ENCODE assay signal across 1 cellular context in the genomic region with DNA sequence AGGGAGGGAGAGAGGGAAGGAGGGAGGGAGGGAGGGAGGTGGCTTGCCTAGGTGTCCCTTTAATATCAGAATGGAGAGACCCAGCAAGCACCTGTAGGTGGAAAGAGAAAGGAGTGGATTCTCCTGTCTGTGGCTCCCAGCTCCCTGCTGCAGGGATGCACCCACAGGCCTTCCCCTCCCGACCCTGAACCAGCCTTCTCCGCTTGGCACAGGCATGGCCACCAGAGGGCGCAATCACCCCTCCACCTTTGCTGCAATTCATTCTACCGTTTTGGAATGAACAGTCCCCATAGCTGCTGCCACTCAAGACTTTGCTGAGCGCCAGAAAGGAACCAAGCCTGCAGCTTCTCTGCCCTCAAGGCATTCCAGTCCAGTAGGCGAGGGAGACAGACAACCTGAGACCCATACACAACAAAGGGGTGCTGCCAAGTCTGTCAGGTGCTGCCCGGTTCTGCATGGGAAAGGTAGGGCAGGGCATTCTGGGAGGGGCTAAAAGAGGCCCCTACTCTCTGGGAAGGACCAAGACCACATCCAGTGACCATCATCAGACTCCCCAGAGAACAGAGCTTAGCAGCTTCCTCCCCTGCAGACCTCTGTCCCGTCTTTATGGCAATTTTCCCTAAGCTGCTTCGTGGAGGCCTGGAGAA.
A peak's percentile ranks its signal among the peaks of the same experiment; 100 is the strongest.
TF ChIP-seq lines count a peak whose summit lies in the region.

No MANE protein-coding gene starts in this region.

TF ChIP-seq in HepG2, 621 proteins besides CTCF, POLR2A, EP300 and RAD21 (continued from another document and continues in another):
- TF ChIP-seq SKI (IDR thresholded peaks at IDR 0.05; ENCODE audit: partially characterized antibody) (no peak), IKZF4 (CRISPR knock-in tag; IDR thresholded peaks at IDR 0.05; ENCODE audit: borderline replicate concordance, low read depth, not compliant biosample characterization) (no peak), ZBTB1 (CRISPR knock-in tag; IDR thresholded peaks at IDR 0.05; ENCODE audit: borderline replicate concordance) (no peak), ZNF761 (CRISPR knock-in tag; conservative IDR thresholded peaks at IDR 0.05) (no peak; the same call in 1 of the 2 replicates), SMARCC2 (IDR thresholded peaks at IDR 0.05) (no peak), ZNF879 (CRISPR knock-in tag; IDR thresholded peaks at IDR 0.05) (no peak), ZNF563 (CRISPR knock-in tag; IDR thresholded peaks at IDR 0.05) (no peak), SNAI1 (CRISPR knock-in tag; IDR thresholded peaks at IDR 0.05; ENCODE audit: borderline replicate concordance) (no peak), ZNF746 (CRISPR knock-in tag; IDR thresholded peaks at IDR 0.05) (no peak), PITX1 (CRISPR knock-in tag; IDR thresholded peaks at IDR 0.05) (no peak), KDM6A (CRISPR knock-in tag; IDR thresholded peaks at IDR 0.05; ENCODE audit: low read depth) (no peak), ZC3H13 (CRISPR knock-in tag; IDR thresholded peaks at IDR 0.05) (no peak), ZFAT (CRISPR knock-in tag; conservative IDR thresholded peaks at IDR 0.05) (no peak), HNF4A (CRISPR knock-in tag; IDR thresholded peaks at IDR 0.05) (no peak), SETDB1 (CRISPR knock-in tag; IDR thresholded peaks at IDR 0.05; ENCODE audit: borderline replicate concordance) (no peak), NRL (CRISPR knock-in tag; IDR thresholded peaks at IDR 0.05; ENCODE audit: borderline replicate concordance) (no peak), ZMYM2 (CRISPR knock-in tag; IDR thresholded peaks at IDR 0.05) (no peak), ZNF550 (CRISPR knock-in tag; IDR thresholded peaks at IDR 0.05; ENCODE audit: borderline replicate concordance) (no peak), ZNF17 (CRISPR knock-in tag; IDR thresholded peaks at IDR 0.05) (no peak), EZH2 (conservative IDR thresholded peaks at IDR 0.05; ENCODE audit: low read depth, low read length) (no peak), ZNF292 (CRISPR knock-in tag; IDR thresholded peaks at IDR 0.05; ENCODE audit: borderline replicate concordance, low read depth) (no peak), CENPT (CRISPR knock-in tag; IDR thresholded peaks at IDR 0.05; ENCODE audit: low read depth) (no peak), XRCC5 (optimal IDR thresholded peaks at IDR 0.05; ENCODE audit: low read length) (peak; percentile 71), ZNF234 (CRISPR knock-in tag; conservative IDR thresholded peaks at IDR 0.05) (no peak), ELF3 (CRISPR knock-in tag; IDR thresholded peaks at IDR 0.05) (no peak), HCFC1 (IDR thresholded peaks at IDR 0.05; ENCODE audit: low read depth, low read length) (no peak), KDM4B (CRISPR knock-in tag; IDR thresholded peaks at IDR 0.05) (no peak), MLLT10 (CRISPR knock-in tag; IDR thresholded peaks at IDR 0.05) (no peak)
- TF ChIP-seq, protein P1, sequence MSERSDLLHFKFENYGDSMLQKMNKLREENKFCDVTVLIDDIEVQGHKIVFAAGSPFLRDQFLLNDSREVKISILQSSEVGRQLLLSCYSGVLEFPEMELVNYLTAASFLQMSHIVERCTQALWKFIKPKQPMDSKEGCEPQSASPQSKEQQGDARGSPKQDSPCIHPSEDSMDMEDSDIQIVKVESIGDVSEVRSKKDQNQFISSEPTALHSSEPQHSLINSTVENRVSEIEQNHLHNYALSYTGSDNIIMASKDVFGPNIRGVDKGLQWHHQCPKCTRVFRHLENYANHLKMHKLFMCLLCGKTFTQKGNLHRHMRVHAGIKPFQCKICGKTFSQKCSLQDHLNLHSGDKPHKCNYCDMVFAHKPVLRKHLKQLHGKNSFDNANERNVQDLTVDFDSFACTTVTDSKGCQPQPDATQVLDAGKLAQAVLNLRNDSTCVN (CRISPR knock-in tag; IDR thresholded peaks at IDR 0.05; ENCODE audit: borderline replicate concordance): peak; percentile 57; the same call in 1 of the 2 replicates
- TF ChIP-seq, protein P2, sequence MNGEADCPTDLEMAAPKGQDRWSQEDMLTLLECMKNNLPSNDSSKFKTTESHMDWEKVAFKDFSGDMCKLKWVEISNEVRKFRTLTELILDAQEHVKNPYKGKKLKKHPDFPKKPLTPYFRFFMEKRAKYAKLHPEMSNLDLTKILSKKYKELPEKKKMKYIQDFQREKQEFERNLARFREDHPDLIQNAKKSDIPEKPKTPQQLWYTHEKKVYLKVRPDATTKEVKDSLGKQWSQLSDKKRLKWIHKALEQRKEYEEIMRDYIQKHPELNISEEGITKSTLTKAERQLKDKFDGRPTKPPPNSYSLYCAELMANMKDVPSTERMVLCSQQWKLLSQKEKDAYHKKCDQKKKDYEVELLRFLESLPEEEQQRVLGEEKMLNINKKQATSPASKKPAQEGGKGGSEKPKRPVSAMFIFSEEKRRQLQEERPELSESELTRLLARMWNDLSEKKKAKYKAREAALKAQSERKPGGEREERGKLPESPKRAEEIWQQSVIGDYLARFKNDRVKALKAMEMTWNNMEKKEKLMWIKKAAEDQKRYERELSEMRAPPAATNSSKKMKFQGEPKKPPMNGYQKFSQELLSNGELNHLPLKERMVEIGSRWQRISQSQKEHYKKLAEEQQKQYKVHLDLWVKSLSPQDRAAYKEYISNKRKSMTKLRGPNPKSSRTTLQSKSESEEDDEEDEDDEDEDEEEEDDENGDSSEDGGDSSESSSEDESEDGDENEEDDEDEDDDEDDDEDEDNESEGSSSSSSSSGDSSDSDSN (CRISPR knock-in tag; IDR thresholded peaks at IDR 0.05): no peak
- TF ChIP-seq, protein P3, sequence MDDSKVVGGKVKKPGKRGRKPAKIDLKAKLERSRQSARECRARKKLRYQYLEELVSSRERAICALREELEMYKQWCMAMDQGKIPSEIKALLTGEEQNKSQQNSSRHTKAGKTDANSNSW (CRISPR knock-in tag; IDR thresholded peaks at IDR 0.05; ENCODE audit: borderline replicate concordance): no peak
- TF ChIP-seq, protein P4, sequence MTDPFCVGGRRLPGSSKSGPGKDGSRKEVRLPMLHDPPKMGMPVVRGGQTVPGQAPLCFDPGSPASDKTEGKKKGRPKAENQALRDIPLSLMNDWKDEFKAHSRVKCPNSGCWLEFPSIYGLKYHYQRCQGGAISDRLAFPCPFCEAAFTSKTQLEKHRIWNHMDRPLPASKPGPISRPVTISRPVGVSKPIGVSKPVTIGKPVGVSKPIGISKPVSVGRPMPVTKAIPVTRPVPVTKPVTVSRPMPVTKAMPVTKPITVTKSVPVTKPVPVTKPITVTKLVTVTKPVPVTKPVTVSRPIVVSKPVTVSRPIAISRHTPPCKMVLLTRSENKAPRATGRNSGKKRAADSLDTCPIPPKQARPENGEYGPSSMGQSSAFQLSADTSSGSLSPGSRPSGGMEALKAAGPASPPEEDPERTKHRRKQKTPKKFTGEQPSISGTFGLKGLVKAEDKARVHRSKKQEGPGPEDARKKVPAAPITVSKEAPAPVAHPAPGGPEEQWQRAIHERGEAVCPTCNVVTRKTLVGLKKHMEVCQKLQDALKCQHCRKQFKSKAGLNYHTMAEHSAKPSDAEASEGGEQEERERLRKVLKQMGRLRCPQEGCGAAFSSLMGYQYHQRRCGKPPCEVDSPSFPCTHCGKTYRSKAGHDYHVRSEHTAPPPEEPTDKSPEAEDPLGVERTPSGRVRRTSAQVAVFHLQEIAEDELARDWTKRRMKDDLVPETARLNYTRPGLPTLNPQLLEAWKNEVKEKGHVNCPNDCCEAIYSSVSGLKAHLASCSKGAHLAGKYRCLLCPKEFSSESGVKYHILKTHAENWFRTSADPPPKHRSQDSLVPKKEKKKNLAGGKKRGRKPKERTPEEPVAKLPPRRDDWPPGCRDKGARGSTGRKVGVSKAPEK (CRISPR knock-in tag; IDR thresholded peaks at IDR 0.05; ENCODE audit: borderline replicate concordance): no peak
- TF ChIP-seq, protein P5, sequence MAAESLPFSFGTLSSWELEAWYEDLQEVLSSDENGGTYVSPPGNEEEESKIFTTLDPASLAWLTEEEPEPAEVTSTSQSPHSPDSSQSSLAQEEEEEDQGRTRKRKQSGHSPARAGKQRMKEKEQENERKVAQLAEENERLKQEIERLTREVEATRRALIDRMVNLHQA (CRISPR knock-in tag; IDR thresholded peaks at IDR 0.05): no peak
- TF ChIP-seq, protein P6, sequence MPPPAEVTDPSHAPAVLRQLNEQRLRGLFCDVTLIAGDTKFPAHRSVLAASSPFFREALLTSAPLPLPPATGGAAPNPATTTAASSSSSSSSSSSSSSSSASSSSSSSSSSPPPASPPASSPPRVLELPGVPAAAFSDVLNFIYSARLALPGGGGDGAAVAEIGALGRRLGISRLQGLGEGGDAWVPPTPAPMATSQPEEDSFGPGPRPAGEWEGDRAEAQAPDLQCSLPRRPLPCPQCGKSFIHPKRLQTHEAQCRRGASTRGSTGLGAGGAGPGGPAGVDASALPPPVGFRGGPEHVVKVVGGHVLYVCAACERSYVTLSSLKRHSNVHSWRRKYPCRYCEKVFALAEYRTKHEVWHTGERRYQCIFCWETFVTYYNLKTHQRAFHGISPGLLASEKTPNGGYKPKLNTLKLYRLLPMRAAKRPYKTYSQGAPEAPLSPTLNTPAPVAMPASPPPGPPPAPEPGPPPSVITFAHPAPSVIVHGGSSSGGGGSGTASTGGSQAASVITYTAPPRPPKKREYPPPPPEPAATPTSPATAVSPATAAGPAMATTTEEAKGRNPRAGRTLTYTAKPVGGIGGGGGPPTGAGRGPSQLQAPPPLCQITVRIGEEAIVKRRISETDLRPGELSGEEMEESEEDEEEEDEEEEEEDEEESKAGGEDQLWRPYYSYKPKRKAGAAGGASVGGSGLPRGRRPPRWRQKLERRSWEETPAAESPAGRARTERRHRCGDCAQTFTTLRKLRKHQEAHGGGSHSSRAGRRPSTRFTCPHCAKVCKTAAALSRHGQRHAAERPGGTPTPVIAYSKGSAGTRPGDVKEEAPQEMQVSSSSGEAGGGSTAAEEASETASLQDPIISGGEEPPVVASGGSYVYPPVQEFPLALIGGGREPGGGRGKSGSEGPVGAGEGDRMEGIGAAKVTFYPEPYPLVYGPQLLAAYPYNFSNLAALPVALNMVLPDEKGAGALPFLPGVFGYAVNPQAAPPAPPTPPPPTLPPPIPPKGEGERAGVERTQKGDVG (CRISPR knock-in tag; IDR thresholded peaks at IDR 0.05; ENCODE audit: borderline replicate concordance): no peak
- TF ChIP-seq, protein P7, sequence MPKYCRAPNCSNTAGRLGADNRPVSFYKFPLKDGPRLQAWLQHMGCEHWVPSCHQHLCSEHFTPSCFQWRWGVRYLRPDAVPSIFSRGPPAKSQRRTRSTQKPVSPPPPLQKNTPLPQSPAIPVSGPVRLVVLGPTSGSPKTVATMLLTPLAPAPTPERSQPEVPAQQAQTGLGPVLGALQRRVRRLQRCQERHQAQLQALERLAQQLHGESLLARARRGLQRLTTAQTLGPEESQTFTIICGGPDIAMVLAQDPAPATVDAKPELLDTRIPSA (CRISPR knock-in tag; IDR thresholded peaks at IDR 0.05; ENCODE audit: borderline replicate concordance): no peak
- TF ChIP-seq, protein P8, sequence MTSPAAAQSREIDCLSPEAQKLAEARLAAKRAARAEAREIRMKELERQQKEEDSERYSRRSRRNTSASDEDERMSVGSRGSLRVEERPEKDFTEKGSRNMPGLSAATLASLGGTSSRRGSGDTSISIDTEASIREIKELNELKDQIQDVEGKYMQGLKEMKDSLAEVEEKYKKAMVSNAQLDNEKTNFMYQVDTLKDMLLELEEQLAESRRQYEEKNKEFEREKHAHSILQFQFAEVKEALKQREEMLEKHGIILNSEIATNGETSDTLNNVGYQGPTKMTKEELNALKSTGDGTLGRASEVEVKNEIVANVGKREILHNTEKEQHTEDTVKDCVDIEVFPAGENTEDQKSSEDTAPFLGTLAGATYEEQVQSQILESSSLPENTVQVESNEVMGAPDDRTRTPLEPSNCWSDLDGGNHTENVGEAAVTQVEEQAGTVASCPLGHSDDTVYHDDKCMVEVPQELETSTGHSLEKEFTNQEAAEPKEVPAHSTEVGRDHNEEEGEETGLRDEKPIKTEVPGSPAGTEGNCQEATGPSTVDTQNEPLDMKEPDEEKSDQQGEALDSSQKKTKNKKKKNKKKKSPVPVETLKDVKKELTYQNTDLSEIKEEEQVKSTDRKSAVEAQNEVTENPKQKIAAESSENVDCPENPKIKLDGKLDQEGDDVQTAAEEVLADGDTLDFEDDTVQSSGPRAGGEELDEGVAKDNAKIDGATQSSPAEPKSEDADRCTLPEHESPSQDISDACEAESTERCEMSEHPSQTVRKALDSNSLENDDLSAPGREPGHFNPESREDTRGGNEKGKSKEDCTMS (CRISPR knock-in tag; conservative IDR thresholded peaks at IDR 0.05): no peak
- TF ChIP-seq, protein P9, sequence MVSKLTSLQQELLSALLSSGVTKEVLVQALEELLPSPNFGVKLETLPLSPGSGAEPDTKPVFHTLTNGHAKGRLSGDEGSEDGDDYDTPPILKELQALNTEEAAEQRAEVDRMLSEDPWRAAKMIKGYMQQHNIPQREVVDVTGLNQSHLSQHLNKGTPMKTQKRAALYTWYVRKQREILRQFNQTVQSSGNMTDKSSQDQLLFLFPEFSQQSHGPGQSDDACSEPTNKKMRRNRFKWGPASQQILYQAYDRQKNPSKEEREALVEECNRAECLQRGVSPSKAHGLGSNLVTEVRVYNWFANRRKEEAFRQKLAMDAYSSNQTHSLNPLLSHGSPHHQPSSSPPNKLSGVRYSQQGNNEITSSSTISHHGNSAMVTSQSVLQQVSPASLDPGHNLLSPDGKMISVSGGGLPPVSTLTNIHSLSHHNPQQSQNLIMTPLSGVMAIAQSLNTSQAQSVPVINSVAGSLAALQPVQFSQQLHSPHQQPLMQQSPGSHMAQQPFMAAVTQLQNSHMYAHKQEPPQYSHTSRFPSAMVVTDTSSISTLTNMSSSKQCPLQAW (CRISPR knock-in tag; IDR thresholded peaks at IDR 0.05): no peak
- TF ChIP-seq, protein P10, sequence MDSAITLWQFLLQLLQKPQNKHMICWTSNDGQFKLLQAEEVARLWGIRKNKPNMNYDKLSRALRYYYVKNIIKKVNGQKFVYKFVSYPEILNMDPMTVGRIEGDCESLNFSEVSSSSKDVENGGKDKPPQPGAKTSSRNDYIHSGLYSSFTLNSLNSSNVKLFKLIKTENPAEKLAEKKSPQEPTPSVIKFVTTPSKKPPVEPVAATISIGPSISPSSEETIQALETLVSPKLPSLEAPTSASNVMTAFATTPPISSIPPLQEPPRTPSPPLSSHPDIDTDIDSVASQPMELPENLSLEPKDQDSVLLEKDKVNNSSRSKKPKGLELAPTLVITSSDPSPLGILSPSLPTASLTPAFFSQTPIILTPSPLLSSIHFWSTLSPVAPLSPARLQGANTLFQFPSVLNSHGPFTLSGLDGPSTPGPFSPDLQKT (CRISPR knock-in tag; IDR thresholded peaks at IDR 0.05; ENCODE audit: borderline replicate concordance): no peak
- TF ChIP-seq, protein P11, sequence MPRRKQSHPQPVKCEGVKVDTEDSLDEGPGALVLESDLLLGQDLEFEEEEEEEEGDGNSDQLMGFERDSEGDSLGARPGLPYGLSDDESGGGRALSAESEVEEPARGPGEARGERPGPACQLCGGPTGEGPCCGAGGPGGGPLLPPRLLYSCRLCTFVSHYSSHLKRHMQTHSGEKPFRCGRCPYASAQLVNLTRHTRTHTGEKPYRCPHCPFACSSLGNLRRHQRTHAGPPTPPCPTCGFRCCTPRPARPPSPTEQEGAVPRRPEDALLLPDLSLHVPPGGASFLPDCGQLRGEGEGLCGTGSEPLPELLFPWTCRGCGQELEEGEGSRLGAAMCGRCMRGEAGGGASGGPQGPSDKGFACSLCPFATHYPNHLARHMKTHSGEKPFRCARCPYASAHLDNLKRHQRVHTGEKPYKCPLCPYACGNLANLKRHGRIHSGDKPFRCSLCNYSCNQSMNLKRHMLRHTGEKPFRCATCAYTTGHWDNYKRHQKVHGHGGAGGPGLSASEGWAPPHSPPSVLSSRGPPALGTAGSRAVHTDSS (CRISPR knock-in tag; conservative IDR thresholded peaks at IDR 0.05): no peak
